18 cellular contexts compared by ENCODE assay signal in the genomic region with DNA sequence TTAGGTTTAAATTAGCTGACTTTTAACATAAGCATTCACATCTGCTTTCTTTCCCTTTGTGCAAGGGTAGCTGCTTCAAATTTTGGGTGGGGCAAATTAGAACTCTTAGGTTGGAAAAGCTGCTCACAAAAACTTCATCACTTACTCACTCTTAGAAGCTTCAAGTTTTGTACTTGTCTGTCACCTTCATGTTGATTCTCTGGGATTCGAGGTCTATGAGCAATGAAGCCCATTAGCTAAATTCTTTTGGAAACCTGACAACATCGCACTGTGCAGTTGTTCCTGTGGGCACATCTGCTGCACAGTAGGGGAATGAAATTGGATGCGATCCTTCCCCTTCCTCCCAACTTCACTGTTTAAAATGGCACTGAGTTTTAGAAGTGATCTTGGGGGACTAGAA.
"Had no signal": no experiment of that assay in that cellular context is flagged by ENCODE, and none has a peak within 500 bp of the region (broad histone marks: within the 10 kb centered on the region; RNA-seq: fewer than 3 reads in every experiment).

No MANE protein-coding gene starts in this region.

- ATAC-seq: activated CD8-positive, alpha-beta T cell treated with anti-CD3 and anti-CD28 coated beads, Interleukin-2, amount 10 ng/mL, durations not matched to agents 7 days and 5 days; activated T-cell treated with anti-CD3 and anti-CD28 coated beads, Interleukin-2, amount 50 U/mL, for 72 hours; left lobe of liver; WTC11 had no signal

- H3K27ac ChIP-seq: breast epithelium, skin epidermis, tibial nerve had no signal

- H3K9me3 ChIP-seq: breast epithelium, tibial nerve had no signal

- DNase-seq: activated CD4-positive, alpha-beta T cell treated with anti-CD3 and anti-CD28 coated beads for 4 hours; activated CD8-positive, alpha-beta memory T cell treated with anti-CD3 and anti-CD28 coated beads, Interleukin-2, amount 50 U/mL, for 48 hours; activated CD8-positive, alpha-beta T cell treated with anti-CD3 and anti-CD28 coated beads, Interleukin-2, amount 10 ng/mL, durations not matched to agents 7 days and 5 days; activated gamma-delta T cell treated with Interleukin-2 at 50 U/mL for 16 hours; activated T-cell treated with anti-CD3 and anti-CD28 coated beads, Interleukin-2, amount 50 U/mL, for 72 hours; effector memory CD4-positive, alpha-beta T cell; islet precursor cell; naive B cell; retina; stimulated activated CD4-positive, alpha-beta T cell treated with anti-CD3 and anti-CD28 coated beads, Interleukin-15, amount 100 ng/mL, for 24 hours; stimulated activated CD4-positive, alpha-beta T cell treated with anti-CD3 and anti-CD28 coated beads, Interleukin-4, amount 100 ng/mL, for 24 hours; stimulated activated naive CD4-positive, alpha-beta T cell; substantia nigra had no signal

- H3K4me1 ChIP-seq: breast epithelium, tibial nerve had no signal

- H3K36me3 ChIP-seq: breast epithelium had no signal

- H3K27me3 ChIP-seq: breast epithelium, tibial nerve had no signal

- H3K4me3 ChIP-seq: breast epithelium, skin epidermis, tibial nerve had no signal
